In the genomic region with DNA sequence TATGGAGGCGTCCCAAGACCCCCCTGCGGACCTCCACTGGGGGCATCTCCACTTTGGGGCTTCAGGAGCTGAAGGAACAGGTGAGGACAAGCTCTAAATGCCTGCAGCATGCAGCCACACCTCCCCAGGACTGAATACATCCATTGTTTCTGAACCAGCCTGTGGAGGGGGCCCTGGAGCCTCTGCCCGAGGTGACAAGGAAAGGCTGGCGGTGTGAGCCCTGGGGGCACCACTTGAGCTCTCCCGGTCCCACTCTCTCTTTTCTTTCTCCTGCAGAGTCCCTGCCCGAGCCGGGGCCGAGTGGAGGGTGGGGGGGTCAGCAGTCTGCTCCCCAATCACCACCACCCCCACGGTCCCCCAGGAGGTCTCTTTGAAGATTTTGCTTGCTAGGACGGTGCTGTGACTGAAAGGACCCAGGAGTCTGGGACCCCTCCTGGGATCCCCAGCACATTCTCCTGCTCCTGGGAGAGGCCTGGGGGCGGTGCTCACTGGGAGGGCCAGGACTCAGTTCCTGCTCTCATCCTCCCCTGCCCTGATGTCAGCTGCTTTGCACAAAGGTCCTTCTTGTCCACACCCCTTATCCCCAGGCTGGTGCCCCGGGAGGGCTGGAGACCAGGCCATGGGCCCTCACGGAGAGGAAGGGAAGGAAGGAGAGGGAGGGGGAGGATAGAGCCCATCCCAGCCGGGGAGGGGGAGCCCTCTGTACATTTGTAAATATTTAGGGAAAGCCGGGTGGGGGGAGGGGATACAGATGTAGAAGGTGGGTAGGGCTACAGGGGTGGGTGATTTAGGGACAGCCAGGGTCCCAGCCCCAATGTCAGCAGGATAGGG, we compare ENCODE assay signal across 1 cellular context.
TF ChIP-seq lines count a peak whose summit lies in the region.

No MANE protein-coding gene starts in this region.

TF ChIP-seq in HepG2, 621 proteins besides CTCF, POLR2A, EP300 and RAD21 (continued from another document and continues in another):
- TF ChIP-seq, protein P1, sequence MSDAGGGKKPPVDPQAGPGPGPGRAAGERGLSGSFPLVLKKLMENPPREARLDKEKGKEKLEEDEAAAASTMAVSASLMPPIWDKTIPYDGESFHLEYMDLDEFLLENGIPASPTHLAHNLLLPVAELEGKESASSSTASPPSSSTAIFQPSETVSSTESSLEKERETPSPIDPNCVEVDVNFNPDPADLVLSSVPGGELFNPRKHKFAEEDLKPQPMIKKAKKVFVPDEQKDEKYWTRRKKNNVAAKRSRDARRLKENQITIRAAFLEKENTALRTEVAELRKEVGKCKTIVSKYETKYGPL (CRISPR knock-in tag; IDR thresholded peaks at IDR 0.05) = no peak
- no peak for TF ChIP-seq XBP1 (CRISPR knock-in tag; IDR thresholded peaks at IDR 0.05)
- TF ChIP-seq, protein P2, sequence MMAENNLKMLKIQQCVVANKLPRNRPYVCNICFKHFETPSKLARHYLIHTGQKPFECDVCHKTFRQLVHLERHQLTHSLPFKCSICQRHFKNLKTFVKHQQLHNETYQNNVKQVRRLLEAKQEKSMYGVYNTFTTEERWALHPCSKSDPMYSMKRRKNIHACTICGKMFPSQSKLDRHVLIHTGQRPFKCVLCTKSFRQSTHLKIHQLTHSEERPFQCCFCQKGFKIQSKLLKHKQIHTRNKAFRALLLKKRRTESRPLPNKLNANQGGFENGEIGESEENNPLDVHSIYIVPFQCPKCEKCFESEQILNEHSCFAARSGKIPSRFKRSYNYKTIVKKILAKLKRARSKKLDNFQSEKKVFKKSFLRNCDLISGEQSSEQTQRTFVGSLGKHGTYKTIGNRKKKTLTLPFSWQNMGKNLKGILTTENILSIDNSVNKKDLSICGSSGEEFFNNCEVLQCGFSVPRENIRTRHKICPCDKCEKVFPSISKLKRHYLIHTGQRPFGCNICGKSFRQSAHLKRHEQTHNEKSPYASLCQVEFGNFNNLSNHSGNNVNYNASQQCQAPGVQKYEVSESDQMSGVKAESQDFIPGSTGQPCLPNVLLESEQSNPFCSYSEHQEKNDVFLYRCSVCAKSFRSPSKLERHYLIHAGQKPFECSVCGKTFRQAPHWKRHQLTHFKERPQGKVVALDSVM (CRISPR knock-in tag; IDR thresholded peaks at IDR 0.05) = no peak
- TF ChIP-seq, protein P3, sequence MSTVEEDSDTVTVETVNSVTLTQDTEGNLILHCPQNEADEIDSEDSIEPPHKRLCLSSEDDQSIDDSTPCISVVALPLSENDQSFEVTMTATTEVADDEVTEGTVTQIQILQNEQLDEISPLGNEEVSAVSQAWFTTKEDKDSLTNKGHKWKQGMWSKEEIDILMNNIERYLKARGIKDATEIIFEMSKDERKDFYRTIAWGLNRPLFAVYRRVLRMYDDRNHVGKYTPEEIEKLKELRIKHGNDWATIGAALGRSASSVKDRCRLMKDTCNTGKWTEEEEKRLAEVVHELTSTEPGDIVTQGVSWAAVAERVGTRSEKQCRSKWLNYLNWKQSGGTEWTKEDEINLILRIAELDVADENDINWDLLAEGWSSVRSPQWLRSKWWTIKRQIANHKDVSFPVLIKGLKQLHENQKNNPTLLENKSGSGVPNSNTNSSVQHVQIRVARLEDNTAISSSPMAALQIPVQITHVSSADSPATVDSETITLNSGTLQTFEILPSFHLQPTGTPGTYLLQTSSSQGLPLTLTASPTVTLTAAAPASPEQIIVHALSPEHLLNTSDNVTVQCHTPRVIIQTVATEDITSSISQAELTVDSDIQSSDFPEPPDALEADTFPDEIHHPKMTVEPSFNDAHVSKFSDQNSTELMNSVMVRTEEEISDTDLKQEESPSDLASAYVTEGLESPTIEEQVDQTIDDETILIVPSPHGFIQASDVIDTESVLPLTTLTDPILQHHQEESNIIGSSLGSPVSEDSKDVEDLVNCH (CRISPR knock-in tag; IDR thresholded peaks at IDR 0.05) = no peak
- TF ChIP-seq, protein P4, sequence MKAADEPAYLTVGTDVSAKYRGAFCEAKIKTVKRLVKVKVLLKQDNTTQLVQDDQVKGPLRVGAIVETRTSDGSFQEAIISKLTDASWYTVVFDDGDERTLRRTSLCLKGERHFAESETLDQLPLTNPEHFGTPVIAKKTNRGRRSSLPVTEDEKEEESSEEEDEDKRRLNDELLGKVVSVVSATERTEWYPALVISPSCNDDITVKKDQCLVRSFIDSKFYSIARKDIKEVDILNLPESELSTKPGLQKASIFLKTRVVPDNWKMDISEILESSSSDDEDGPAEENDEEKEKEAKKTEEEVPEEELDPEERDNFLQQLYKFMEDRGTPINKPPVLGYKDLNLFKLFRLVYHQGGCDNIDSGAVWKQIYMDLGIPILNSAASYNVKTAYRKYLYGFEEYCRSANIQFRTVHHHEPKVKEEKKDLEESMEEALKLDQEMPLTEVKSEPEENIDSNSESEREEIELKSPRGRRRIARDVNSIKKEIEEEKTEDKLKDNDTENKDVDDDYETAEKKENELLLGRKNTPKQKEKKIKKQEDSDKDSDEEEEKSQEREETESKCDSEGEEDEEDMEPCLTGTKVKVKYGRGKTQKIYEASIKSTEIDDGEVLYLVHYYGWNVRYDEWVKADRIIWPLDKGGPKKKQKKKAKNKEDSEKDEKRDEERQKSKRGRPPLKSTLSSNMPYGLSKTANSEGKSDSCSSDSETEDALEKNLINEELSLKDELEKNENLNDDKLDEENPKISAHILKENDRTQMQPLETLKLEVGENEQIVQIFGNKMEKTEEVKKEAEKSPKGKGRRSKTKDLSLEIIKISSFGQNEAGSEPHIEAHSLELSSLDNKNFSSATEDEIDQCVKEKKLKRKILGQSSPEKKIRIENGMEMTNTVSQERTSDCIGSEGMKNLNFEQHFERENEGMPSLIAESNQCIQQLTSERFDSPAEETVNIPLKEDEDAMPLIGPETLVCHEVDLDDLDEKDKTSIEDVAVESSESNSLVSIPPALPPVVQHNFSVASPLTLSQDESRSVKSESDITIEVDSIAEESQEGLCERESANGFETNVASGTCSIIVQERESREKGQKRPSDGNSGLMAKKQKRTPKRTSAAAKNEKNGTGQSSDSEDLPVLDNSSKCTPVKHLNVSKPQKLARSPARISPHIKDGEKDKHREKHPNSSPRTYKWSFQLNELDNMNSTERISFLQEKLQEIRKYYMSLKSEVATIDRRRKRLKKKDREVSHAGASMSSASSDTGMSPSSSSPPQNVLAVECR (CRISPR knock-in tag; IDR thresholded peaks at IDR 0.05; ENCODE audit: borderline replicate concordance) = no peak
- TF ChIP-seq SPEN (CRISPR knock-in tag; IDR thresholded peaks at IDR 0.05; ENCODE audit: low read depth) = no peak
- no peak for TF ChIP-seq TBL1XR1 (IDR thresholded peaks at IDR 0.05; ENCODE audit: borderline replicate concordance, low read length, partially characterized antibody)
- TF ChIP-seq, protein P5, sequence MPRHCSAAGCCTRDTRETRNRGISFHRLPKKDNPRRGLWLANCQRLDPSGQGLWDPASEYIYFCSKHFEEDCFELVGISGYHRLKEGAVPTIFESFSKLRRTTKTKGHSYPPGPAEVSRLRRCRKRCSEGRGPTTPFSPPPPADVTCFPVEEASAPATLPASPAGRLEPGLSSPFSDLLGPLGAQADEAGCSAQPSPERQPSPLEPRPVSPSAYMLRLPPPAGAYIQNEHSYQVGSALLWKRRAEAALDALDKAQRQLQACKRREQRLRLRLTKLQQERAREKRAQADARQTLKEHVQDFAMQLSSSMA (CRISPR knock-in tag; IDR thresholded peaks at IDR 0.05) = no peak
- TF ChIP-seq, protein P6, sequence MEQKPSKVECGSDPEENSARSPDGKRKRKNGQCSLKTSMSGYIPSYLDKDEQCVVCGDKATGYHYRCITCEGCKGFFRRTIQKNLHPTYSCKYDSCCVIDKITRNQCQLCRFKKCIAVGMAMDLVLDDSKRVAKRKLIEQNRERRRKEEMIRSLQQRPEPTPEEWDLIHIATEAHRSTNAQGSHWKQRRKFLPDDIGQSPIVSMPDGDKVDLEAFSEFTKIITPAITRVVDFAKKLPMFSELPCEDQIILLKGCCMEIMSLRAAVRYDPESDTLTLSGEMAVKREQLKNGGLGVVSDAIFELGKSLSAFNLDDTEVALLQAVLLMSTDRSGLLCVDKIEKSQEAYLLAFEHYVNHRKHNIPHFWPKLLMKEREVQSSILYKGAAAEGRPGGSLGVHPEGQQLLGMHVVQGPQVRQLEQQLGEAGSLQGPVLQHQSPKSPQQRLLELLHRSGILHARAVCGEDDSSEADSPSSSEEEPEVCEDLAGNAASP (CRISPR knock-in tag; IDR thresholded peaks at IDR 0.05; ENCODE audit: borderline replicate concordance) = no peak
- no peak for TF ChIP-seq ZNF749 (CRISPR knock-in tag; IDR thresholded peaks at IDR 0.05; ENCODE audit: borderline replicate concordance)
- no peak for TF ChIP-seq ZNF136 (CRISPR knock-in tag; IDR thresholded peaks at IDR 0.05; ENCODE audit: low read depth)
- TF ChIP-seq RXRA (CRISPR knock-in tag; IDR thresholded peaks at IDR 0.05) = no peak; the same call in 1 of the 2 replicates
- peak; percentile 37 for TF ChIP-seq POLR2AphosphoS5 (IDR thresholded peaks at IDR 0.05; ENCODE audit: low read depth, low read length)
- TF ChIP-seq, protein P7, sequence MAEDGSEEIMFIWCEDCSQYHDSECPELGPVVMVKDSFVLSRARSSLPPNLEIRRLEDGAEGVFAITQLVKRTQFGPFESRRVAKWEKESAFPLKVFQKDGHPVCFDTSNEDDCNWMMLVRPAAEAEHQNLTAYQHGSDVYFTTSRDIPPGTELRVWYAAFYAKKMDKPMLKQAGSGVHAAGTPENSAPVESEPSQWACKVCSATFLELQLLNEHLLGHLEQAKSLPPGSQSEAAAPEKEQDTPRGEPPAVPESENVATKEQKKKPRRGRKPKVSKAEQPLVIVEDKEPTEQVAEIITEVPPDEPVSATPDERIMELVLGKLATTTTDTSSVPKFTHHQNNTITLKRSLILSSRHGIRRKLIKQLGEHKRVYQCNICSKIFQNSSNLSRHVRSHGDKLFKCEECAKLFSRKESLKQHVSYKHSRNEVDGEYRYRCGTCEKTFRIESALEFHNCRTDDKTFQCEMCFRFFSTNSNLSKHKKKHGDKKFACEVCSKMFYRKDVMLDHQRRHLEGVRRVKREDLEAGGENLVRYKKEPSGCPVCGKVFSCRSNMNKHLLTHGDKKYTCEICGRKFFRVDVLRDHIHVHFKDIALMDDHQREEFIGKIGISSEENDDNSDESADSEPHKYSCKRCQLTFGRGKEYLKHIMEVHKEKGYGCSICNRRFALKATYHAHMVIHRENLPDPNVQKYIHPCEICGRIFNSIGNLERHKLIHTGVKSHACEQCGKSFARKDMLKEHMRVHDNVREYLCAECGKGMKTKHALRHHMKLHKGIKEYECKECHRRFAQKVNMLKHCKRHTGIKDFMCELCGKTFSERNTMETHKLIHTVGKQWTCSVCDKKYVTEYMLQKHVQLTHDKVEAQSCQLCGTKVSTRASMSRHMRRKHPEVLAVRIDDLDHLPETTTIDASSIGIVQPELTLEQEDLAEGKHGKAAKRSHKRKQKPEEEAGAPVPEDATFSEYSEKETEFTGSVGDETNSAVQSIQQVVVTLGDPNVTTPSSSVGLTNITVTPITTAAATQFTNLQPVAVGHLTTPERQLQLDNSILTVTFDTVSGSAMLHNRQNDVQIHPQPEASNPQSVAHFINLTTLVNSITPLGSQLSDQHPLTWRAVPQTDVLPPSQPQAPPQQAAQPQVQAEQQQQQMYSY (CRISPR knock-in tag; IDR thresholded peaks at IDR 0.05) = no peak
- TF ChIP-seq, protein P8, sequence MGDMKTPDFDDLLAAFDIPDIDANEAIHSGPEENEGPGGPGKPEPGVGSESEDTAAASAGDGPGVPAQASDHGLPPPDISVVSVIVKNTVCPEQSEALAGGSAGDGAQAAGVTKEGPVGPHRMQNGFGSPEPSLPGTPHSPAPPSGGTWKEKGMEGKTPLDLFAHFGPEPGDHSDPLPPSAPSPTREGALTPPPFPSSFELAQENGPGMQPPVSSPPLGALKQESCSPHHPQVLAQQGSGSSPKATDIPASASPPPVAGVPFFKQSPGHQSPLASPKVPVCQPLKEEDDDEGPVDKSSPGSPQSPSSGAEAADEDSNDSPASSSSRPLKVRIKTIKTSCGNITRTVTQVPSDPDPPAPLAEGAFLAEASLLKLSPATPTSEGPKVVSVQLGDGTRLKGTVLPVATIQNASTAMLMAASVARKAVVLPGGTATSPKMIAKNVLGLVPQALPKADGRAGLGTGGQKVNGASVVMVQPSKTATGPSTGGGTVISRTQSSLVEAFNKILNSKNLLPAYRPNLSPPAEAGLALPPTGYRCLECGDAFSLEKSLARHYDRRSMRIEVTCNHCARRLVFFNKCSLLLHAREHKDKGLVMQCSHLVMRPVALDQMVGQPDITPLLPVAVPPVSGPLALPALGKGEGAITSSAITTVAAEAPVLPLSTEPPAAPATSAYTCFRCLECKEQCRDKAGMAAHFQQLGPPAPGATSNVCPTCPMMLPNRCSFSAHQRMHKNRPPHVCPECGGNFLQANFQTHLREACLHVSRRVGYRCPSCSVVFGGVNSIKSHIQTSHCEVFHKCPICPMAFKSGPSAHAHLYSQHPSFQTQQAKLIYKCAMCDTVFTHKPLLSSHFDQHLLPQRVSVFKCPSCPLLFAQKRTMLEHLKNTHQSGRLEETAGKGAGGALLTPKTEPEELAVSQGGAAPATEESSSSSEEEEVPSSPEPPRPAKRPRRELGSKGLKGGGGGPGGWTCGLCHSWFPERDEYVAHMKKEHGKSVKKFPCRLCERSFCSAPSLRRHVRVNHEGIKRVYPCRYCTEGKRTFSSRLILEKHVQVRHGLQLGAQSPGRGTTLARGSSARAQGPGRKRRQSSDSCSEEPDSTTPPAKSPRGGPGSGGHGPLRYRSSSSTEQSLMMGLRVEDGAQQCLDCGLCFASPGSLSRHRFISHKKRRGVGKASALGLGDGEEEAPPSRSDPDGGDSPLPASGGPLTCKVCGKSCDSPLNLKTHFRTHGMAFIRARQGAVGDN (CRISPR knock-in tag; IDR thresholded peaks at IDR 0.05) = peak; percentile 37; the same call in 1 of the 2 replicates
- TF ChIP-seq, protein P9, sequence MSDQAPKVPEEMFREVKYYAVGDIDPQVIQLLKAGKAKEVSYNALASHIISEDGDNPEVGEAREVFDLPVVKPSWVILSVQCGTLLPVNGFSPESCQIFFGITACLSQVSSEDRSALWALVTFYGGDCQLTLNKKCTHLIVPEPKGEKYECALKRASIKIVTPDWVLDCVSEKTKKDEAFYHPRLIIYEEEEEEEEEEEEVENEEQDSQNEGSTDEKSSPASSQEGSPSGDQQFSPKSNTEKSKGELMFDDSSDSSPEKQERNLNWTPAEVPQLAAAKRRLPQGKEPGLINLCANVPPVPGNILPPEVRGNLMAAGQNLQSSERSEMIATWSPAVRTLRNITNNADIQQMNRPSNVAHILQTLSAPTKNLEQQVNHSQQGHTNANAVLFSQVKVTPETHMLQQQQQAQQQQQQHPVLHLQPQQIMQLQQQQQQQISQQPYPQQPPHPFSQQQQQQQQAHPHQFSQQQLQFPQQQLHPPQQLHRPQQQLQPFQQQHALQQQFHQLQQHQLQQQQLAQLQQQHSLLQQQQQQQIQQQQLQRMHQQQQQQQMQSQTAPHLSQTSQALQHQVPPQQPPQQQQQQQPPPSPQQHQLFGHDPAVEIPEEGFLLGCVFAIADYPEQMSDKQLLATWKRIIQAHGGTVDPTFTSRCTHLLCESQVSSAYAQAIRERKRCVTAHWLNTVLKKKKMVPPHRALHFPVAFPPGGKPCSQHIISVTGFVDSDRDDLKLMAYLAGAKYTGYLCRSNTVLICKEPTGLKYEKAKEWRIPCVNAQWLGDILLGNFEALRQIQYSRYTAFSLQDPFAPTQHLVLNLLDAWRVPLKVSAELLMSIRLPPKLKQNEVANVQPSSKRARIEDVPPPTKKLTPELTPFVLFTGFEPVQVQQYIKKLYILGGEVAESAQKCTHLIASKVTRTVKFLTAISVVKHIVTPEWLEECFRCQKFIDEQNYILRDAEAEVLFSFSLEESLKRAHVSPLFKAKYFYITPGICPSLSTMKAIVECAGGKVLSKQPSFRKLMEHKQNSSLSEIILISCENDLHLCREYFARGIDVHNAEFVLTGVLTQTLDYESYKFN (CRISPR knock-in tag; conservative IDR thresholded peaks at IDR 0.05) = 0 out of 2 replicates have a peak, but pooled peaks have one; percentile 10
- peak; percentile 17 for TF ChIP-seq HNRNPLL (IDR thresholded peaks at IDR 0.05; ENCODE audit: low read depth, low read length, poor library complexity, severe bottlenecking)
- TF ChIP-seq ZNF121 (CRISPR knock-in tag; IDR thresholded peaks at IDR 0.05) = no peak
- TF ChIP-seq ZNF180 (CRISPR knock-in tag; IDR thresholded peaks at IDR 0.05; ENCODE audit: borderline replicate concordance, low read depth) = no peak
- no peak for TF ChIP-seq GATAD1 (CRISPR knock-in tag; IDR thresholded peaks at IDR 0.05)
- no peak for TF ChIP-seq ZSCAN25 (CRISPR knock-in tag; IDR thresholded peaks at IDR 0.05)
- TF ChIP-seq ESRRA (CRISPR knock-in tag; IDR thresholded peaks at IDR 0.05; ENCODE audit: low read depth) = no peak
- no peak for TF ChIP-seq NFE2L1 (CRISPR knock-in tag; IDR thresholded peaks at IDR 0.05; ENCODE audit: borderline replicate concordance)
- TF ChIP-seq NRL (CRISPR knock-in tag; IDR thresholded peaks at IDR 0.05; ENCODE audit: borderline replicate concordance) = no peak
